33 cellular contexts compared by ENCODE assay signal in genomic region chr6:159555082-159555481, GRCh38.
"Had no signal": no experiment of that assay in that cellular context is flagged by ENCODE, and none has a peak within 500 bp of the region (broad histone marks: within the 10 kb centered on the region; RNA-seq: fewer than 3 reads in every experiment).

No MANE protein-coding gene starts in this region.

- DNase-seq: activated effector memory CD4-positive, alpha-beta T cell treated with anti-CD3 and anti-CD28 coated beads, Interleukin-2, amount 50 U/mL, for 16 hours; activated effector memory CD4-positive, alpha-beta T cell treated with Interleukin-2 at 50 U/mL for 16 hours; activated gamma-delta T cell; activated gamma-delta T cell treated with Interleukin-2 at 50 U/mL for 16 hours; activated naive CD4-positive, alpha-beta T cell; activated naive CD4-positive, alpha-beta T cell treated with anti-CD3 and anti-CD28 coated beads for 36 hours; activated naive CD4-positive, alpha-beta T cell treated with anti-CD3 and anti-CD28 coated beads, Interleukin-2, amount 10 ng/mL, durations not matched to agents 7 days and 5 days; activated naive CD4-positive, alpha-beta T cell treated with anti-CD3 and anti-CD28 coated beads, Interleukin-2, amount 50 U/mL, for 16 hours; activated naive CD4-positive, alpha-beta T cell treated with Interleukin-2 at 50 U/mL for 16 hours; activated naive CD8-positive, alpha-beta T cell treated with anti-CD3 and anti-CD28 coated beads for 36 hours; activated naive CD8-positive, alpha-beta T cell treated with anti-CD3 and anti-CD28 coated beads, Interleukin-2, amount 10 ng/mL, durations not matched to agents 7 days and 5 days; activated naive CD8-positive, alpha-beta T cell treated with anti-CD3 and anti-CD28 coated beads, Interleukin-2, amount 50 U/mL, for 24 hours; activated T-cell treated with anti-CD3 and anti-CD28 coated beads, Interleukin-2, amount 50 U/mL, for 24 hours; activated T-cell treated with anti-CD3 and anti-CD28 coated beads, Interleukin-2, amount 50 U/mL, for 4 hours; activated T-cell treated with anti-CD3 and anti-CD28 coated beads, Interleukin-2, amount 50 U/mL, for 48 hours; activated T-cell treated with anti-CD3 and anti-CD28 coated beads, Interleukin-2, amount 50 U/mL, for 72 hours; adrenal gland; amniotic stem cell; amygdala; anterior cingulate cortex; aorta; body of pancreas; brain microvascular endothelial cell; caudate nucleus; central memory CD4-positive, alpha-beta T cell; cerebellar nuclear complex had no signal

- H3K9me3 ChIP-seq: adrenal gland, ascending aorta, breast epithelium had no signal

- H3K4me3 ChIP-seq: adrenal gland, ascending aorta, body of pancreas, breast epithelium, cardiac muscle cell had no signal

- FAIRE-seq: astrocyte, bronchial epithelial cell had no signal

- ATAC-seq: activated naive CD4-positive, alpha-beta T cell treated with anti-CD3 and anti-CD28 coated beads, Interleukin-2, amount 50 U/mL, for 72 hours; activated naive CD8-positive, alpha-beta T cell treated with anti-CD3 and anti-CD28 coated beads, Interleukin-2, amount 50 U/mL, for 24 hours; activated T-cell treated with anti-CD3 and anti-CD28 coated beads, Interleukin-2, amount 50 U/mL, for 4 hours; activated T-cell treated with anti-CD3 and anti-CD28 coated beads, Interleukin-2, amount 50 U/mL, for 72 hours; activated T-helper 17 cell treated with anti-CD3 and anti-CD28 coated beads, Interleukin-2, amount 50 U/mL, for 72 hours; body of pancreas had no signal

- H3K27ac ChIP-seq: adrenal gland, ascending aorta, body of pancreas, brain microvascular endothelial cell, breast epithelium, cardiac muscle cell had no signal

- H3K27me3 ChIP-seq: adrenal gland, ascending aorta, body of pancreas, brain microvascular endothelial cell, breast epithelium, cardiac muscle cell had no signal

- H3K36me3 ChIP-seq: adrenal gland, ascending aorta, brain microvascular endothelial cell, breast epithelium, cardiac muscle cell had no signal

- H3K4me1 ChIP-seq: adrenal gland, ascending aorta, body of pancreas, breast epithelium had no signal
